Comparison of ENCODE assay signal across 8 cellular contexts in genomic region chr21:45643021-45643980, GRCh38. TPM values are rescaled to one million over a fixed set of nuclear protein-coding genes. Genes with fewer than 3 reads are reported as not detected.
A peak's percentile ranks its signal among the peaks of the same experiment; 100 is the strongest.
DNase-seq lines count a peak whose midpoint lies in the region; ATAC-seq, FAIRE-seq and TF ChIP-seq lines count a peak whose summit lies in the region.

TSS of gene PCBP3 (plus strand) at chr21:45643725. CDS start at chr21:45850086, 206,361 bp downstream.

- H3K4me3 ChIP-seq in GM12864 (ENCODE audit: low read depth, low read length), result peak within 1 kb of the TSS; percentile 50
- peak within 1 kb of the TSS; percentile 61; the same call in 1 of the 2 replicates for H3K4me3 ChIP-seq in iPS-20b (ENCODE audit: low read length)
- H3K4me3 ChIP-seq in small intestine (ENCODE audit: low read depth in 1 of 2, low read length in 2 of 2), result peak within 1 kb of the TSS; percentile 38 to 54

- H3K4me1 ChIP-seq in iPS-20b (ENCODE audit: insufficient read depth, low read length) (peaks cover 6% of the 10 kb centered on the region; the same call in 1 of the 2 replicates), small intestine (ENCODE audit: control insufficient read depth in 2 of 2, insufficient read depth in 1 of 2, low read depth in 1 of 2, low read length in 1 of 2) (peaks cover 0 to 10% of the 10 kb centered on the region in 2 donors)

- H3K27me3 ChIP-seq in iPS-20b (ENCODE audit: insufficient read depth, low read length) (peaks cover 51% of the 10 kb centered on the region), small intestine (ENCODE audit: control insufficient read depth in 2 of 2, insufficient read depth in 2 of 2, low read length in 2 of 2) (peaks cover 0 to 2% of the 10 kb centered on the region in 2 donors)

- 1% methylated on average over 54 to 120 of the region's 120 CpGs for WGBS in small intestine, 3 donors

- FAIRE-seq in small intestine (lab: Jason Lieb, UNC), result no peak

- H3K9ac ChIP-seq in iPS-20b (ENCODE audit: low read depth, low read length), result no peak within 1 kb of the TSS

- TF ChIP-seq CTCF in GM12864 (IDR thresholded peaks at IDR 0.05; ENCODE audit: low read depth, low read length, missing control alignments) (no peak), VCaP (conservative IDR thresholded peaks at IDR 0.05) (no peak)

- ATAC-seq in HG02798 (IDR thresholded peaks at IDR 0.05; ENCODE audit: poor library complexity, unreplicated experiment), result peak; percentile 79

- no peaks in the 10 kb centered on the region for H3K36me3 ChIP-seq in iPS-20b (ENCODE audit: insufficient read depth, low read depth, low read length)
- no peaks in the 10 kb centered on the region for H3K36me3 ChIP-seq in small intestine (ENCODE audit: control insufficient read depth in 2 of 2, insufficient read depth in 2 of 2, low read length in 2 of 2)

- H3K27ac ChIP-seq in VCaP, result peak within 1 kb of the TSS; percentile 85
- H3K27ac ChIP-seq in iPS-20b (ENCODE audit: low read length), result no peak within 1 kb of the TSS
- H3K27ac ChIP-seq in small intestine (ENCODE audit: low read depth in 1 of 2, low read length in 1 of 2), result peak within 1 kb of the TSS in 1 of 2 donors; percentile 56

- DNase-seq in GM12864 (ENCODE audit: low read depth) (peak; percentile 73), NCI-H2081 (lab: John Stamatoyannopoulos, UW) (peak; percentile 89 to 96), brain pericyte (ENCODE audit: low read depth, low spot score) (peak; percentile 86), small intestine (peak; percentile 92), Kasumi-1 (lab: John Stamatoyannopoulos, UW) (no peak)

- H3K9me3 ChIP-seq in iPS-20b (ENCODE audit: insufficient read depth, low read depth, low read length) (no peaks in the 10 kb centered on the region), small intestine (ENCODE audit: control insufficient read depth, low read depth) (no peaks in the 10 kb centered on the region)

RNA-seq across cellular contexts. Expression of gene PCBP3, which starts in this region (rescaled TPM):
- 1 to 10 TPM in 1 of 3 donors, under 1 TPM in 1, not detected in 1; 0.81 to 8.2 TPM for polyA plus RNA-seq in small intestine

Comparison
In these comparisons a context has a peak if more than half of its experiments do, and no peak if none do; other contexts are left out.
1. DNase-seq: peak in GM12864 (single experiment), NCI-H2081 (2 of 2), brain pericyte (single experiment) and small intestine (single experiment); none in Kasumi-1 (0 of 2).
2. Peak in every context shown above with its lines, with median percentiles within 50 percentile points of each other: H3K4me3 ChIP-seq.